Comparison of ENCODE assay signal across 8 cellular contexts in genomic region chr9:137176302-137177182, GRCh38. TPM values are rescaled to one million over a fixed set of nuclear protein-coding genes. Genes with fewer than 3 reads are reported as not detected.
DNase-seq lines count a peak whose midpoint lies in the region; ATAC-seq and TF ChIP-seq lines count a peak whose summit lies in the region.

No MANE protein-coding gene starts in this region.

- no peaks in the 10 kb centered on the region for H3K9me3 Mint-ChIP-seq in naive thymus-derived CD4-positive, alpha-beta T cell

- H3K27me3 Mint-ChIP-seq in naive thymus-derived CD4-positive, alpha-beta T cell, result peaks cover 0 to 15% (median under 1%) of the 10 kb centered on the region in 5 donors

- ATAC-seq in naive thymus-derived CD4-positive, alpha-beta T cell, result peak; percentile 63
- ATAC-seq in HG03280 (IDR thresholded peaks at IDR 0.05; ENCODE audit: unreplicated experiment), result no peak
- no peak for ATAC-seq in GM21390 (IDR thresholded peaks at IDR 0.05; ENCODE audit: unreplicated experiment)

- no peaks in the 10 kb centered on the region; the same call in 1 of the 2 replicates for H3K27me3 ChIP-seq in GM06990 (replicated peaks; ENCODE audit: control insufficient read depth, insufficient read depth, low read length)
- no peaks in the 10 kb centered on the region for H3K27me3 ChIP-seq in naive thymus-derived CD4-positive, alpha-beta T cell (ENCODE audit: control insufficient read depth in 2 of 2, insufficient read depth in 2 of 2, low read length in 2 of 2)

- intact Hi-C loops in naive thymus-derived CD4-positive, alpha-beta T cell (cut with micrococcal nuclease), result loop anchor here in 1 of 2 donors (1.0 kb wide), 1 partner anchor 51 kb away; the partner anchor contains the start of gene RNF224

- H3K4me1 Mint-ChIP-seq in naive thymus-derived CD4-positive, alpha-beta T cell, result peaks cover 0 to 16% (median 5%) of the 10 kb centered on the region in 7 donors

- no peaks in the 10 kb centered on the region for H3K9me3 ChIP-seq in naive thymus-derived CD4-positive, alpha-beta T cell (ENCODE audit: control insufficient read depth in 2 of 3, low read length in 3 of 3)

- no peaks in the 10 kb centered on the region for H3K4me1 ChIP-seq in naive thymus-derived CD4-positive, alpha-beta T cell (ENCODE audit: control insufficient read depth in 2 of 2, insufficient read depth in 2 of 2, low read length in 2 of 2)

- peak; percentile 77 for TF ChIP-seq CTCF in AG09309 (IDR thresholded peaks at IDR 0.05; ENCODE audit: control insufficient read depth, insufficient read depth, low read depth, low read length, missing control alignments)
- peak; percentile 48 for TF ChIP-seq CTCF in GM06990 (IDR thresholded peaks at IDR 0.05; ENCODE audit: insufficient read depth, low read length, poor library complexity, severe bottlenecking)

- H3K36me3 Mint-ChIP-seq in naive thymus-derived CD4-positive, alpha-beta T cell, result peaks cover 0 to 7% (median 0%) of the 10 kb centered on the region in 5 donors

- DNase-seq in AG09309 (ENCODE audit: low read depth) (no peak), GM06990 (ENCODE audit: extremely low read depth, insufficient read length) (no peak), NCI-H2227 (lab: John Stamatoyannopoulos, UW; ENCODE audit: unreplicated experiment) (peak; percentile 30), cerebellar cortex (ENCODE audit: low spot score) (peak; percentile 84)
- DNase-seq in naive thymus-derived CD4-positive, alpha-beta T cell, result peak in 1 of 9 donors; percentile 40
- no peak for DNase-seq in effector CD8-positive, alpha-beta T cell (lab: John Stamatoyannopoulos, UW)

- H3K4me3 Mint-ChIP-seq in naive thymus-derived CD4-positive, alpha-beta T cell, result no peak overlapping the region

- CTCF ChIA-PET in naive thymus-derived CD4-positive, alpha-beta T cell (lab: Charles Lee), result interaction anchor here (1.0 to 2.0 kb wide), 2 partner anchors 51 to 170 kb away, joined by 5 to 9 read pairs; partner anchors contain the start of gene RNF224

- POLR2A ChIA-PET in naive thymus-derived CD4-positive, alpha-beta T cell (lab: Charles Lee), result interaction anchor here (0.8 to 1.4 kb wide), 5 partner anchors 8 to 80 kb away, joined by 3 to 5 read pairs (median 4); partner anchors contain the start of genes RNF224 and TUBB4B

- H3K27ac Mint-ChIP-seq in naive thymus-derived CD4-positive, alpha-beta T cell, result peak overlapping the region in 2 of 9 donors; percentile 33 to 65

- no peak overlapping the region for H3K27ac ChIP-seq in naive thymus-derived CD4-positive, alpha-beta T cell (ENCODE audit: low read depth, low read length)

- peaks cover 15% of the 10 kb centered on the region for H3K36me3 ChIP-seq in GM06990 (ENCODE audit: control insufficient read depth, insufficient read depth, low read length)
- H3K36me3 ChIP-seq in naive thymus-derived CD4-positive, alpha-beta T cell (ENCODE audit: control insufficient read depth in 2 of 3, insufficient read depth in 3 of 3, low read length in 3 of 3), result peaks cover 0 to 41% (median 4%) of the 10 kb centered on the region in 3 experiments

- H3K4me3 ChIP-seq in AG09309 (ENCODE audit: control insufficient read depth, low read depth, low read length), result no peak overlapping the region
- no peak overlapping the region for H3K4me3 ChIP-seq in GM06990 (replicated peaks; ENCODE audit: low read depth, low read length)
- no peak overlapping the region for H3K4me3 ChIP-seq in naive thymus-derived CD4-positive, alpha-beta T cell (ENCODE audit: low read length)

RNA-seq across cellular contexts. Expression of gene TMEM210, which starts 4.7 kb away (rescaled TPM):
- total RNA-seq in naive thymus-derived CD4-positive, alpha-beta T cell, result not detected
- not detected for polyA plus RNA-seq in naive thymus-derived CD4-positive, alpha-beta T cell

RNA-seq across cellular contexts. Expression of gene LRRC26, which starts 6.7 kb away (rescaled TPM):
- total RNA-seq in naive thymus-derived CD4-positive, alpha-beta T cell, result under 1 TPM in 1 of 5 experiments, not detected in 4; 0.42 TPM
- polyA plus RNA-seq in naive thymus-derived CD4-positive, alpha-beta T cell, result not detected

RNA-seq across cellular contexts. Expression of gene ANAPC2, which starts 11.8 kb away (rescaled TPM):
- total RNA-seq in naive thymus-derived CD4-positive, alpha-beta T cell, result 100 to 1,000 TPM in 4 of 5 experiments, 10 to 100 TPM in 1; 77.3 to 147 (median 134) TPM
- 1 to 10 TPM; 7.4 to 7.8 TPM for polyA plus RNA-seq in naive thymus-derived CD4-positive, alpha-beta T cell

RNA-seq across cellular contexts. Expression of gene SSNA1, which starts 11.9 kb away (rescaled TPM):
- total RNA-seq in naive thymus-derived CD4-positive, alpha-beta T cell, result 10 to 100 TPM; 37.9 to 75.6 (median 46.8) TPM
- polyA plus RNA-seq in naive thymus-derived CD4-positive, alpha-beta T cell, result 100 to 1,000 TPM; 106 to 133 TPM

RNA-seq across cellular contexts. Expression of gene TPRN, which starts 24.0 kb away (rescaled TPM):
- 10 to 100 TPM in 1 of 5 experiments, 1 to 10 TPM in 4; 7.1 to 13.5 (median 8.5) TPM for total RNA-seq in naive thymus-derived CD4-positive, alpha-beta T cell
- polyA plus RNA-seq in naive thymus-derived CD4-positive, alpha-beta T cell, result under 1 TPM; 0.35 to 0.54 TPM

Comparison
In these comparisons a context has a peak if more than half of its experiments do, and no peak if none do; other contexts are left out.
1. DNase-seq: peak in NCI-H2227 (single experiment) and cerebellar cortex (single experiment); none in AG09309 (single experiment), GM06990 (single experiment) and effector CD8-positive, alpha-beta T cell (single experiment).